ENCODE assay signal across 25 cellular contexts in the genomic region with DNA sequence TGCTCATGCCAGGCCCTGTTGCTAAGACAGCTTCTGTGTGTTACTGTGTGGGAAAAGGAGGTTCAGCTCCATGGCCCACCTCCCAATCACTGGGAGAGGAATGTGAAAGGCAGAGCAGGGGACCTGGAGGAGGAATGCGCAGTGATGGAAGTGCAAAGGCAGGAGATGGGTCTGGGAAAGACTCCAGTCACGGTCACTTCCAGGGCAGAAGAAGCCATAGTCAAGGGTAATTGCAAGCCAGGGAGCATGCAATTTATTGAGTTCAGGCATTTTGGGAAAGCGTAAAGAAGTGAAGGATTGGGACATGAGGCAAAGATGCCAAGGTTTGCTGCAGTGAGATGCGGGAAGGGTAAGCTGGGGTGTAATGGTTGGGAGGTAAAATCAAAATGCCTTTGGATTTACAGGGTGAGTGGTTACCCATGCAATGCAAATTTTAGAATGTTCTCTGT.
DNase-seq lines count a peak whose midpoint lies in the region; ATAC-seq and TF ChIP-seq lines count a peak whose summit lies in the region.
"Had no signal": no experiment of that assay in that cellular context is flagged by ENCODE, and none has a peak within 500 bp of the region (broad histone marks: within the 10 kb centered on the region; RNA-seq: fewer than 3 reads in every experiment).

No MANE protein-coding gene starts in this region.

- H3K9ac ChIP-seq in Karpas-422 (ENCODE audit: low read length) = peak overlapping the region; percentile 70

- no peaks in the 10 kb centered on the region for H3K36me3 ChIP-seq in Karpas-422 (ENCODE audit: insufficient read depth, low read length)
- no peaks in the 10 kb centered on the region for H3K36me3 ChIP-seq in esophagus muscularis mucosa
- H3K36me3 ChIP-seq: MG63, Peyer's patch had no signal

- H3K4me3 ChIP-seq in Karpas-422 (ENCODE audit: low read length) (peak overlapping the region; percentile 24), esophagus muscularis mucosa (no peak overlapping the region)
- H3K4me3 ChIP-seq: GM12878, MG63, Peyer's patch, SK-N-MC had no signal

- H3K27ac ChIP-seq in Karpas-422 (ENCODE audit: low read length) (peak overlapping the region; percentile 99), esophagus muscularis mucosa (replicated peaks in 1 of 4) (no peak overlapping the region), substantia nigra (ENCODE audit: low read depth, low read length, poor library complexity, severe bottlenecking) (peak overlapping the region; percentile 8)
- H3K27ac ChIP-seq: C4-2B, Peyer's patch, SK-N-MC had no signal

- ATAC-seq in activated naive CD8-positive, alpha-beta T cell treated with anti-CD3 and anti-CD28 coated beads, Interleukin-2, amount 50 U/mL, for 24 hours = no peak
- ATAC-seq: GM12878 had no signal

- H3K27me3 ChIP-seq in Karpas-422 (ENCODE audit: low read length) = no peaks in the 10 kb centered on the region
- peaks cover 0 to 4% (median 0%) of the 10 kb centered on the region in 4 donors for H3K27me3 ChIP-seq in esophagus muscularis mucosa
- H3K27me3 ChIP-seq: MG63, Peyer's patch had no signal

- peak overlapping the region in 1 of 5 experiments; percentile 60 for H3K4me3 Mint-ChIP-seq in brain
- H3K4me3 Mint-ChIP-seq in activated naive CD8-positive, alpha-beta T cell treated with anti-CD3 and anti-CD28 coated beads, Interleukin-2, amount 50 U/mL, for 24 hours = no peak overlapping the region
- H3K4me3 Mint-ChIP-seq: B cell; CD8-positive, alpha-beta memory T cell had no signal

- peaks cover 28% of the 10 kb centered on the region for H3K4me1 Mint-ChIP-seq in brain
- no peaks in the 10 kb centered on the region for H3K4me1 Mint-ChIP-seq in activated naive CD8-positive, alpha-beta T cell treated with anti-CD3 and anti-CD28 coated beads, Interleukin-2, amount 50 U/mL, for 24 hours
- H3K4me1 Mint-ChIP-seq: B cell; CD8-positive, alpha-beta memory T cell had no signal

- no peaks in the 10 kb centered on the region for H3K9me2 ChIP-seq in Karpas-422 (replicated peaks; ENCODE audit: insufficient read depth, low read length)

- peak overlapping the region; percentile 78; the same call in 1 of the 2 replicates for H2AFZ ChIP-seq in Karpas-422 (ENCODE audit: low read length)

- H3K9me3 ChIP-seq in Karpas-422 (ENCODE audit: low read length) = no peaks in the 10 kb centered on the region
- no peaks in the 10 kb centered on the region for H3K9me3 ChIP-seq in esophagus muscularis mucosa
- H3K9me3 ChIP-seq: MG63, Peyer's patch had no signal

- 86% methylated on average over 4 of the region's 4 CpGs for WGBS in esophagus muscularis mucosa

- TF ChIP-seq POLR2A in esophagus muscularis mucosa (IDR thresholded peaks at IDR 0.05; ENCODE audit: low read depth) = no peak

- peak overlapping the region; percentile 54 for H3K4me2 ChIP-seq in Karpas-422 (ENCODE audit: low read depth, low read length, poor library complexity, severe bottlenecking)

- H3K27ac Mint-ChIP-seq in brain = peak overlapping the region in 4 of 5 experiments; percentile 59 to 85 (median 75)
- H3K27ac Mint-ChIP-seq in activated naive CD8-positive, alpha-beta T cell treated with anti-CD3 and anti-CD28 coated beads, Interleukin-2, amount 50 U/mL, for 24 hours = no peak overlapping the region
- H3K27ac Mint-ChIP-seq: B cell had no signal

- H3K4me1 ChIP-seq in Karpas-422 (ENCODE audit: low read length) = peaks cover 92% of the 10 kb centered on the region
- no peaks in the 10 kb centered on the region for H3K4me1 ChIP-seq in esophagus muscularis mucosa
- H3K4me1 ChIP-seq: Peyer's patch had no signal

- no peaks in the 10 kb centered on the region for H4K20me1 ChIP-seq in Karpas-422 (ENCODE audit: insufficient read depth, low read depth, low read length)

- TF ChIP-seq CTCF in brain (conservative IDR thresholded peaks at IDR 0.05) (no peak), esophagus muscularis mucosa (IDR thresholded peaks at IDR 0.05) (no peak)

- peak; percentile 72 for DNase-seq in Karpas-422
- peak; percentile 53 for DNase-seq in esophagus muscularis mucosa (ENCODE audit: extremely low spot score)
- DNase-seq in substantia nigra (lab: John Stamatoyannopoulos, UW) = peak in 1 of 49 donors; percentile 14
- DNase-seq in NCI-H2107 treated with DMSO at 0.1 percent for 48 hours (lab: John Stamatoyannopoulos, UW; ENCODE audit: unreplicated experiment) = no peak
- no peak for DNase-seq in activated naive CD8-positive, alpha-beta T cell treated with anti-CD3 and anti-CD28 coated beads, Interleukin-2, amount 50 U/mL, for 24 hours
- DNase-seq in activated CD4-positive, CD25-positive, alpha-beta regulatory T cell (lab: John Stamatoyannopoulos, UW) = no peak
- DNase-seq: CD8-positive, alpha-beta memory T cell; DMS 273 treated with DMSO at 0.1 percent for 48 hours; EL; GDM1; H7; KBM-7; MG63; NCI-H146; NCI-H1930; NCI-H2107; NCI-H510A; OCI-M1; Peyer's patch; SIG-M5 had no signal

- peaks cover 0 to 9% (median 8%) of the 10 kb centered on the region in 5 experiments for H3K9me3 Mint-ChIP-seq in brain
- H3K9me3 Mint-ChIP-seq in activated naive CD8-positive, alpha-beta T cell treated with anti-CD3 and anti-CD28 coated beads, Interleukin-2, amount 50 U/mL, for 24 hours = no peaks in the 10 kb centered on the region
- H3K9me3 Mint-ChIP-seq: CD8-positive, alpha-beta memory T cell had no signal

- H3K36me3 Mint-ChIP-seq in brain = no peaks in the 10 kb centered on the region
- H3K36me3 Mint-ChIP-seq in activated naive CD8-positive, alpha-beta T cell treated with anti-CD3 and anti-CD28 coated beads, Interleukin-2, amount 50 U/mL, for 24 hours (ENCODE audit: low read depth) = no peaks in the 10 kb centered on the region
- H3K36me3 Mint-ChIP-seq: CD8-positive, alpha-beta memory T cell had no signal

- H3K79me2 ChIP-seq in Karpas-422 (ENCODE audit: low read length) = no peaks in the 10 kb centered on the region

- intact Hi-C loops in esophagus muscularis mucosa (cut with DNase I) = no loop called here

- TF ChIP-seq EP300 in esophagus muscularis mucosa (IDR thresholded peaks at IDR 0.05) = no peak

- H3K27me3 Mint-ChIP-seq in brain = peaks cover 16% of the 10 kb centered on the region
- H3K27me3 Mint-ChIP-seq in activated naive CD8-positive, alpha-beta T cell treated with anti-CD3 and anti-CD28 coated beads, Interleukin-2, amount 50 U/mL, for 24 hours = no peaks in the 10 kb centered on the region

Comparison
In these comparisons a context has a peak if more than half of its experiments do, and no peak if none do; other contexts are left out.
1. DNase-seq: peak in Karpas-422 (single experiment) and esophagus muscularis mucosa (single experiment); none in NCI-H2107 treated with DMSO at 0.1 percent for 48 hours (single experiment), activated naive CD8-positive, alpha-beta T cell treated with anti-CD3 and anti-CD28 coated beads, Interleukin-2, amount 50 U/mL, for 24 hours (single experiment) and activated CD4-positive, CD25-positive, alpha-beta regulatory T cell (0 of 4).
2. H3K27ac ChIP-seq: peak in Karpas-422 (single experiment) and substantia nigra (single experiment); none in esophagus muscularis mucosa (0 of 4).